8 cellular contexts compared by ENCODE assay signal in genomic region chr4:105520819-105521790, GRCh38. TPM values are rescaled to one million over a fixed set of nuclear protein-coding genes. Genes with fewer than 3 reads are reported as not detected.
A peak's percentile ranks its signal among the peaks of the same experiment; 100 is the strongest.
DNase-seq lines count a peak whose midpoint lies in the region; ATAC-seq, FAIRE-seq and TF ChIP-seq lines count a peak whose summit lies in the region.

No MANE protein-coding gene starts in this region.

- H3K4me3 ChIP-seq in AG04450 (ENCODE audit: low read depth, low read length) (no peak overlapping the region), GM12865 (ENCODE audit: low read depth, low read length) (no peak overlapping the region), HFF-Myc (replicated peaks; ENCODE audit: low read depth, low read length) (no peak overlapping the region), small intestine (ENCODE audit: low read depth in 1 of 2, low read length in 2 of 2) (no peak overlapping the region)

- H3K9me3 ChIP-seq in AG04450 (ENCODE audit: control insufficient read depth, insufficient read depth, low read length), result no peaks in the 10 kb centered on the region
- H3K9me3 ChIP-seq in small intestine (ENCODE audit: control insufficient read depth, low read depth), result no peaks in the 10 kb centered on the region

- DNase-seq in AG04450 (ENCODE audit: low read depth, low spot score) (peak; percentile 11), GM12865 (ENCODE audit: low read depth) (peak; percentile 64), HFF-Myc (ENCODE audit: extremely low read depth, low read depth) (peak; percentile 15), NCI-H1105 (lab: John Stamatoyannopoulos, UW) (peak; percentile 14), left cardiac atrium (peak; percentile 18), small intestine (peak; percentile 59)
- no peak for DNase-seq in central memory CD4-positive, alpha-beta T cell

- CTCF ChIA-PET in AG04450 (lab: Charles Lee), result interaction anchor here (0.5 to 1.6 kb wide), 17 partner anchors 11 to 680 kb away, joined by 3 to 10 read pairs (median 4); partner anchors contain the start of genes GSTCD, INTS12 and PPA2

- no peak overlapping the region for H3K27ac ChIP-seq in AG04450 (ENCODE audit: low read depth, low read length)
- H3K27ac ChIP-seq in VCaP, result peak overlapping the region; percentile 33
- H3K27ac ChIP-seq in small intestine (ENCODE audit: low read depth in 1 of 2, low read length in 1 of 2), result no peak overlapping the region

- no peaks in the 10 kb centered on the region for H3K27me3 ChIP-seq in AG04450 (ENCODE audit: control insufficient read depth, insufficient read depth, low read length)
- H3K27me3 ChIP-seq in small intestine (ENCODE audit: control insufficient read depth in 2 of 2, insufficient read depth in 2 of 2, low read length in 2 of 2), result no peaks in the 10 kb centered on the region

- WGBS in small intestine, 3 donors, result 22 to 25% (median 24%) methylated on average over 3 of the region's 3 CpGs

- intact Hi-C loops in left cardiac atrium (cut with DNase I), result loop anchor here (2.0 to 5.0 kb wide), 3 partner anchors 146 to 196 kb away; no protein-coding TSS in a partner anchor

- no peak for FAIRE-seq in small intestine (lab: Jason Lieb, UNC)

- POLR2A ChIA-PET in AG04450 (lab: Yijun Ruan, JAX), result no interaction called here

- TF ChIP-seq CTCF in AG04450 (IDR thresholded peaks at IDR 0.05; ENCODE audit: low read depth, low read length) (peak; percentile 71), GM12865 (IDR thresholded peaks at IDR 0.05; ENCODE audit: insufficient read depth, low read depth, low read length, missing control alignments) (peak; percentile 60), HFF-Myc (IDR thresholded peaks at IDR 0.05; ENCODE audit: low read depth, low read length, missing control alignments) (peak; percentile 60), VCaP (conservative IDR thresholded peaks at IDR 0.05) (peak; percentile 85)

- no peaks in the 10 kb centered on the region for H3K4me1 ChIP-seq in small intestine (ENCODE audit: control insufficient read depth in 2 of 2, insufficient read depth in 1 of 2, low read depth in 1 of 2, low read length in 1 of 2)

- ATAC-seq in left cardiac atrium, result peak in 1 of 2 donors; percentile 41

- no peaks in the 10 kb centered on the region for H3K36me3 ChIP-seq in small intestine (ENCODE audit: control insufficient read depth in 2 of 2, insufficient read depth in 2 of 2, low read length in 2 of 2)

RNA-seq across cellular contexts. Expression of gene ARHGEF38, which starts 31.3 kb away (rescaled TPM):
- not detected in 2 replicates for polyA plus RNA-seq in AG04450 (2011; rRNA removed)
- polyA minus RNA-seq in AG04450 (2011; rRNA and poly(A)+ RNA removed), result not detected in 2 replicates
- not detected for total RNA-seq in left cardiac atrium
- 1 to 10 TPM in 2 of 3 donors, under 1 TPM in 1; 0.54 to 3.3 (median 2.2) TPM for polyA plus RNA-seq in small intestine

RNA-seq across cellular contexts. Expression of gene PPA2, which starts 47.2 kb away (rescaled TPM):
- 88.4 and 127 TPM in 2 replicates for polyA plus RNA-seq in AG04450 (2011; rRNA removed)
- polyA minus RNA-seq in AG04450 (2011; rRNA and poly(A)+ RNA removed), result 24.9 and 35.8 TPM in 2 replicates
- total RNA-seq in left cardiac atrium, result 100 to 1,000 TPM in 1 of 2 donors, 10 to 100 TPM in 1; 77.4 to 102 TPM
- polyA plus RNA-seq in small intestine, result 100 to 1,000 TPM in 2 of 3 donors, 10 to 100 TPM in 1; 87.0 to 129 (median 108) TPM
